ENCODE assay signal across 8 cellular contexts in genomic region chr5:133052317-133053175, GRCh38. TPM values are rescaled to one million over a fixed set of nuclear protein-coding genes. Genes with fewer than 3 reads are reported as not detected.
A peak's percentile ranks its signal among the peaks of the same experiment; 100 is the strongest.
DNase-seq lines count a peak whose midpoint lies in the region; ATAC-seq and TF ChIP-seq lines count a peak whose summit lies in the region.

No MANE protein-coding gene starts in this region.

- peak overlapping the region; percentile 88 for H3K18ac ChIP-seq in trophoblast cell (ENCODE audit: low read length)

- peak overlapping the region; percentile 60 for H4K12ac ChIP-seq in trophoblast cell (ENCODE audit: low read depth, low read length)

- no peaks in the 10 kb centered on the region for H3K36me3 ChIP-seq in CD8-positive, alpha-beta T cell (ENCODE audit: insufficient read depth, low read length)
- H3K36me3 ChIP-seq in cardiac muscle cell (no peaks in the 10 kb centered on the region), trophoblast cell (ENCODE audit: control insufficient read depth in 1 of 2, insufficient read depth in 2 of 2, low read length in 2 of 2) (peaks cover 0 to 2% of the 10 kb centered on the region in 2 experiments)

- H2AFZ ChIP-seq in trophoblast cell (ENCODE audit: insufficient read depth, low read length, poor library complexity): peak overlapping the region; percentile 77

- H3K9ac ChIP-seq in trophoblast cell (ENCODE audit: low read length): peak overlapping the region; percentile 97

- H4K8ac ChIP-seq in trophoblast cell (ENCODE audit: low read depth, low read length): peak overlapping the region; percentile 92

- H3K4me3 Mint-ChIP-seq in CD8-positive, alpha-beta T cell: peak overlapping the region; percentile 99
- H3K4me3 Mint-ChIP-seq in activated naive CD8-positive, alpha-beta T cell: peak overlapping the region; percentile 97

- no peaks in the 10 kb centered on the region for H3K27me3 ChIP-seq in CD8-positive, alpha-beta T cell (ENCODE audit: insufficient read depth, low read length)
- no peaks in the 10 kb centered on the region for H3K27me3 ChIP-seq in cardiac muscle cell
- H3K27me3 ChIP-seq in trophoblast cell (ENCODE audit: insufficient read depth, low read length): no peaks in the 10 kb centered on the region

- H3K79me1 ChIP-seq in trophoblast cell (ENCODE audit: low read length): peaks cover 15% of the 10 kb centered on the region

- CTCF ChIA-PET in CD8-positive, alpha-beta T cell (lab: Charles Lee): interaction anchor here (1.4 kb wide), 1 partner anchor 89 kb away, joined by 3 read pairs; the partner anchor contains the start of gene AFF4

- H3K14ac ChIP-seq in trophoblast cell (ENCODE audit: low read length): peak overlapping the region; percentile 94

- H3K23ac ChIP-seq in trophoblast cell (ENCODE audit: low read length): no peak overlapping the region

- no peak for TF ChIP-seq CTCF in CD8-positive, alpha-beta T cell (IDR thresholded peaks at IDR 0.05)
- TF ChIP-seq CTCF in cardiac muscle cell (IDR thresholded peaks at IDR 0.05; ENCODE audit: low read depth, low read length): no peak

- POLR2A ChIA-PET in CD8-positive, alpha-beta T cell (lab: Charles Lee): interaction anchor here (0.6 to 2.7 kb wide), 10 partner anchors 18 to 1256 kb away, joined by 3 to 49 read pairs (median 4); partner anchors contain the start of genes AFF4, CCNI2 and FNIP1

- H4K91ac ChIP-seq in trophoblast cell (ENCODE audit: low read depth, low read length): peak overlapping the region; percentile 83

- H3K36me3 Mint-ChIP-seq in CD8-positive, alpha-beta T cell: peaks cover 7% of the 10 kb centered on the region
- H3K36me3 Mint-ChIP-seq in activated naive CD8-positive, alpha-beta T cell: peaks cover 6% of the 10 kb centered on the region

- no peaks in the 10 kb centered on the region for H3K9me3 Mint-ChIP-seq in CD8-positive, alpha-beta T cell
- no peaks in the 10 kb centered on the region for H3K9me3 Mint-ChIP-seq in activated naive CD8-positive, alpha-beta T cell (ENCODE audit: low read depth)

- peak overlapping the region; percentile 97 for H3K27ac ChIP-seq in CD8-positive, alpha-beta T cell (ENCODE audit: low read depth, low read length)
- H3K27ac ChIP-seq in cardiac muscle cell: peak overlapping the region; percentile 100
- H3K27ac ChIP-seq in trophoblast cell (ENCODE audit: low read depth, low read length): peak overlapping the region; percentile 91

- no CpG with 5 or more reads among the region's 59 CpGs for WGBS in trophoblast cell (ENCODE audit: extremely low coverage, insufficient coverage, insufficient read length)

- peak overlapping the region; percentile 88 for H3K4me3 ChIP-seq in CD8-positive, alpha-beta T cell (ENCODE audit: low read depth, low read length)
- H3K4me3 ChIP-seq in cardiac muscle cell: peak overlapping the region; percentile 84
- peak overlapping the region; percentile 97 for H3K4me3 ChIP-seq in trophoblast cell (ENCODE audit: low read depth, low read length)

- H3K9me3 ChIP-seq in CD8-positive, alpha-beta T cell (ENCODE audit: low read length): no peaks in the 10 kb centered on the region
- H3K9me3 ChIP-seq in cardiac muscle cell (ENCODE audit: low read depth): no peaks in the 10 kb centered on the region
- H3K9me3 ChIP-seq in trophoblast cell (ENCODE audit: insufficient read depth, low read depth, low read length): no peaks in the 10 kb centered on the region

- H2BK5ac ChIP-seq in trophoblast cell (ENCODE audit: low read depth, low read length, poor library complexity): peak overlapping the region; percentile 70

- ATAC-seq in CD8-positive, alpha-beta T cell: peak; percentile 10
- ATAC-seq in GM19324 (IDR thresholded peaks at IDR 0.05; ENCODE audit: low FRiP score, unreplicated experiment) (peak; percentile 29), HG03442 (IDR thresholded peaks at IDR 0.05; ENCODE audit: unreplicated experiment) (peak; percentile 24)

- H3K4me1 Mint-ChIP-seq in CD8-positive, alpha-beta T cell (ENCODE audit: low read depth): peaks cover 62% of the 10 kb centered on the region
- H3K4me1 Mint-ChIP-seq in activated naive CD8-positive, alpha-beta T cell (ENCODE audit: low read depth): peaks cover 55% of the 10 kb centered on the region

- H3K4me1 ChIP-seq in CD8-positive, alpha-beta T cell (ENCODE audit: insufficient read depth, low read length): peaks cover 52% of the 10 kb centered on the region
- H3K4me1 ChIP-seq in cardiac muscle cell (ENCODE audit: low read depth) (peaks cover 25% of the 10 kb centered on the region), trophoblast cell (ENCODE audit: control insufficient read depth in 1 of 2, insufficient read depth in 2 of 2, low read length in 2 of 2) (peaks cover 3 to 8% of the 10 kb centered on the region in 2 experiments)

- intact Hi-C loops in CD8-positive, alpha-beta T cell (cut with DNase I, micrococcal nuclease): loop anchor here (5.0 to 10.0 kb wide), 8 partner anchors 315 to 1792 kb away; partner anchors contain the start of genes KIF3A (in 2 of the 2), C5orf24 (in 1 of the 2), JADE2 (in 1 of the 2) and PPP2CA (in 1 of the 2)

- peak overlapping the region; percentile 33 for H2AK5ac ChIP-seq in trophoblast cell (ENCODE audit: low read length)

- DNase-seq in CD8-positive, alpha-beta T cell: peak; percentile 6 to 49 (median 28)
- DNase-seq in SK-N-DZ (ENCODE audit: low spot score): peak; percentile 48
- DNase-seq in cardiac muscle cell (ENCODE audit: low read depth in 1 of 2, low spot score in 1 of 2): peak; percentile 50 to 69
- DNase-seq in trophoblast cell: peak; percentile 33 to 70
- peak; percentile 66 for DNase-seq in ureter (ENCODE audit: low spot score)

- H2BK12ac ChIP-seq in trophoblast cell (ENCODE audit: low read length): no peak overlapping the region

- peak overlapping the region; percentile 100 for H3K27ac Mint-ChIP-seq in CD8-positive, alpha-beta T cell
- H3K27ac Mint-ChIP-seq in activated naive CD8-positive, alpha-beta T cell: peak overlapping the region; percentile 99

- H3K79me2 ChIP-seq in trophoblast cell (ENCODE audit: control insufficient read depth, insufficient read depth, low read length, poor library complexity): peaks cover 35% of the 10 kb centered on the region

- H3K27me3 Mint-ChIP-seq in CD8-positive, alpha-beta T cell (ENCODE audit: low read depth): no peaks in the 10 kb centered on the region
- no peaks in the 10 kb centered on the region for H3K27me3 Mint-ChIP-seq in activated naive CD8-positive, alpha-beta T cell

- peak overlapping the region; percentile 95 for H3K4me2 ChIP-seq in trophoblast cell (ENCODE audit: low read length)

- H2BK120ac ChIP-seq in trophoblast cell (ENCODE audit: insufficient read depth, low read length, poor library complexity): peak overlapping the region; percentile 37

- H3K4ac ChIP-seq in trophoblast cell (ENCODE audit: low read depth, low read length): peak overlapping the region; percentile 95

RNA-seq across cellular contexts. Expression of gene HSPA4, which starts 0.7 kb away (rescaled TPM):
- total RNA-seq in CD8-positive, alpha-beta T cell: 10 to 100 TPM; 24.4 to 29.7 TPM
- 74.6 and 87.7 TPM in 2 replicates for polyA plus RNA-seq in SK-N-DZ (2014; cell fraction: cytosol; rRNA removed)
- 42.2 and 45.8 TPM in 2 replicates for polyA plus RNA-seq in SK-N-DZ (2014; cell fraction: nucleus; rRNA removed)
- total RNA-seq in cardiac muscle cell (79.7 and 84.7 TPM in 2 replicates), ureter (114 TPM)
- 57.1 and 75.1 TPM in 2 replicates for polyA plus RNA-seq in cardiac muscle cell
- 163 and 170 TPM in 2 replicates for polyA plus RNA-seq in trophoblast cell (2013)

RNA-seq across cellular contexts. Expression of gene ZCCHC10, which starts 26.2 kb away (rescaled TPM):
- total RNA-seq in CD8-positive, alpha-beta T cell: 10 to 100 TPM; 22.3 to 22.7 TPM
- polyA plus RNA-seq in SK-N-DZ (2014; cell fraction: cytosol; rRNA removed): 42.8 and 49.1 TPM in 2 replicates
- polyA plus RNA-seq in SK-N-DZ (2014; cell fraction: nucleus; rRNA removed): 18.9 and 31.0 TPM in 2 replicates
- total RNA-seq in cardiac muscle cell (7.8 and 14.8 TPM in 2 replicates), ureter (22.1 TPM)
- polyA plus RNA-seq in cardiac muscle cell: 34.8 and 37.9 TPM in 2 replicates
- 40.0 and 41.2 TPM in 2 replicates for polyA plus RNA-seq in trophoblast cell (2013)

Comparison
In these comparisons a context has a peak if more than half of its experiments do, and no peak if none do; other contexts are left out.
1. Peak in every context shown above with its lines: DNase-seq, ATAC-seq, H3K4me3 ChIP-seq and H3K27ac ChIP-seq.